Comparison of ENCODE assay signal across 9 cellular contexts in genomic region chr11:59918987-59919589, GRCh38. TPM values are rescaled to one million over a fixed set of nuclear protein-coding genes. Genes with fewer than 3 reads are reported as not detected.
DNase-seq lines count a peak whose midpoint lies in the region; ATAC-seq and TF ChIP-seq lines count a peak whose summit lies in the region.
"Had no signal": no experiment of that assay in that cellular context is flagged by ENCODE, and none has a peak within 500 bp of the region (broad histone marks: within the 10 kb centered on the region; RNA-seq: fewer than 3 reads in every experiment).

No MANE protein-coding gene starts in this region.

- H3K9me2 ChIP-seq in PC-9 (ENCODE audit: insufficient read depth): no peaks in the 10 kb centered on the region; the same call in 1 of the 2 replicates

- H3K27me3 ChIP-seq in PC-9 (ENCODE audit: insufficient read depth, low read depth): no peaks in the 10 kb centered on the region
- H3K27me3 ChIP-seq: SJSA1 had no signal

- in situ Hi-C loops in Caki2 (cut with HindIII; ENCODE audit: low pct_unique_long_range_greater_than_20kb, low sequenced_read_pairs): no loop called here

- CTCF ChIA-PET in PC-9 (lab: Charles Lee): interaction anchor here (0.5 to 1.3 kb wide), 9 partner anchors 16 to 117 kb away, joined by 3 to 11 read pairs (median 4); partner anchors contain the start of gene MRPL16

- peak; percentile 14 for DNase-seq in Caki2 (ENCODE audit: low read depth)
- peak; percentile 48 for DNase-seq in H4 (ENCODE audit: low spot score)
- peak; percentile 46 to 60 for DNase-seq in PC-9
- DNase-seq in stimulated activated CD4-positive, alpha-beta T cell treated with anti-CD3 and anti-CD28 coated beads, Interleukin-1b, Interleukin-23, amount 100 ng/mL, for 48 hours: peak; percentile 7
- no peak for DNase-seq in NCI-H510A (lab: John Stamatoyannopoulos, UW)

- no peak overlapping the region for H3K27ac ChIP-seq in PC-9
- H3K27ac ChIP-seq: SJSA1 had no signal

- POLR2A ChIA-PET in PC-9 (lab: Charles Lee; ENCODE audit: unreplicated experiment): interaction anchor here (0.6 to 1.2 kb wide), 4 partner anchors 11 to 1233 kb away, joined by 3 to 15 read pairs (median 4); partner anchors contain the start of gene MRPL16

- no peaks in the 10 kb centered on the region for H3K79me2 ChIP-seq in PC-9 (ENCODE audit: low read depth)

- intact Hi-C loops in PC-9 (cut with micrococcal nuclease; ENCODE audit: unreplicated experiment): loop anchor here (1.0 kb wide), 2 partner anchors 96 to 165 kb away; no protein-coding TSS in a partner anchor

- no peaks in the 10 kb centered on the region for H3K36me3 ChIP-seq in PC-9 (ENCODE audit: low read depth)
- H3K36me3 ChIP-seq: SJSA1 had no signal

- H2AFZ ChIP-seq in PC-9: no peak overlapping the region

- no peak overlapping the region for H3K4me3 ChIP-seq in PC-9
- H3K4me3 ChIP-seq: SJSA1 had no signal

- no peaks in the 10 kb centered on the region for H3F3A ChIP-seq in PC-9 (ENCODE audit: insufficient read depth, low read depth)

- ATAC-seq in esophagus mucosa: peak; percentile 41
- ATAC-seq in HG02798 (IDR thresholded peaks at IDR 0.05; ENCODE audit: poor library complexity, unreplicated experiment): no peak
- no peak for ATAC-seq in GM18861 (IDR thresholded peaks at IDR 0.05; ENCODE audit: unreplicated experiment)

- no peaks in the 10 kb centered on the region for H3K4me1 ChIP-seq in PC-9 (replicated peaks; ENCODE audit: insufficient read depth)
- H3K4me1 ChIP-seq: SJSA1 had no signal

- H3K4me2 ChIP-seq in PC-9: no peak overlapping the region

- H3K9me3 ChIP-seq in PC-9 (ENCODE audit: insufficient read depth, low read depth): peaks cover 16% of the 10 kb centered on the region; the same call in 1 of the 2 replicates

- H4K20me1 ChIP-seq in PC-9 (ENCODE audit: insufficient read depth): no peaks in the 10 kb centered on the region

- TF ChIP-seq CTCF in PC-9 (conservative IDR thresholded peaks at IDR 0.05): peak; percentile 78

- no TSS peak for BruUV-seq in PC-9 (replicated peaks; lab: Mats Ljungman, UMichigan)

RNA-seq across cellular contexts. Expression of gene OOSP1, which starts 19.1 kb away (rescaled TPM):
- not detected in 2 replicates for total RNA-seq in Caki2 (2014; rRNA removed; shearing (Covaris generic); ENCODE audit: low replicate concordance)
- not detected in 2 replicates for total RNA-seq in H4 (2014; rRNA removed; shearing (Covaris generic))
- total RNA-seq in PC-9 (2021) (not detected in 2 replicates), esophagus mucosa (not detected)
- total RNA-seq: SJSA1 had no signal

RNA-seq across cellular contexts. Expression of gene OOSP3, which starts 40.5 kb away (rescaled TPM):
- total RNA-seq in Caki2 (2014; rRNA removed; shearing (Covaris generic); ENCODE audit: low replicate concordance): not detected in 2 replicates
- total RNA-seq in H4 (2014; rRNA removed; shearing (Covaris generic)): not detected in 2 replicates
- not detected in 2 replicates for total RNA-seq in PC-9 (2021)
- not detected for total RNA-seq in esophagus mucosa
- total RNA-seq: SJSA1 had no signal

RNA-seq across cellular contexts. Expression of gene OOSP4A, which starts 44.7 kb away (rescaled TPM):
- total RNA-seq in Caki2 (2014; rRNA removed; shearing (Covaris generic); ENCODE audit: low replicate concordance): not detected in 2 replicates
- total RNA-seq in H4 (2014; rRNA removed; shearing (Covaris generic)): not detected in 2 replicates
- not detected in 2 replicates for total RNA-seq in PC-9 (2021)
- total RNA-seq in esophagus mucosa: not detected
- total RNA-seq: SJSA1 had no signal

RNA-seq across cellular contexts. Expression of gene TCN1, which starts 52.8 kb away (rescaled TPM):
- total RNA-seq in Caki2 (2014; rRNA removed; shearing (Covaris generic); ENCODE audit: low replicate concordance): 3.1 and 10.6 TPM in 2 replicates
- not detected in 2 replicates for total RNA-seq in H4 (2014; rRNA removed; shearing (Covaris generic))
- 1.4 and 2.0 TPM in 2 replicates for total RNA-seq in PC-9 (2021)
- total RNA-seq in esophagus mucosa: 45.8 TPM
- total RNA-seq: SJSA1 had no signal
